Comparison of ENCODE assay signal across 28 cellular contexts in genomic region chr7:114589436-114589835, GRCh38.
A peak's percentile ranks its signal among the peaks of the same experiment; 100 is the strongest.
DNase-seq lines count a peak whose midpoint lies in the region; ATAC-seq and TF ChIP-seq lines count a peak whose summit lies in the region.
"Had no signal": no experiment of that assay in that cellular context is flagged by ENCODE, and none has a peak within 500 bp of the region (broad histone marks: within the 10 kb centered on the region; RNA-seq: fewer than 3 reads in every experiment).

No MANE protein-coding gene starts in this region.

- H2AK5ac ChIP-seq in neuronal stem cell (ENCODE audit: low read depth, low read length): no peak overlapping the region

- no peaks in the 10 kb centered on the region for H3K27me3 Mint-ChIP-seq in glutamatergic neuron (ENCODE audit: unreplicated experiment)

- H3K36me3 Mint-ChIP-seq in glutamatergic neuron (ENCODE audit: unreplicated experiment): no peaks in the 10 kb centered on the region
- H3K36me3 Mint-ChIP-seq: CD14-positive monocyte; CD8-positive, alpha-beta memory T cell had no signal

- no peak overlapping the region for H3K14ac ChIP-seq in neuronal stem cell (ENCODE audit: low read length)

- H3K4me3 ChIP-seq in neuronal stem cell (ENCODE audit: low read length in 2 of 2): no peak overlapping the region
- H3K4me3 ChIP-seq: GM23248 had no signal

- peak overlapping the region; percentile 60 for H3K27ac Mint-ChIP-seq in glutamatergic neuron (ENCODE audit: unreplicated experiment)
- H3K27ac Mint-ChIP-seq: CD14-positive monocyte; CD8-positive, alpha-beta memory T cell had no signal

- peaks cover 26% of the 10 kb centered on the region for H3K4me1 Mint-ChIP-seq in glutamatergic neuron (ENCODE audit: low read depth, unreplicated experiment)
- H3K4me1 Mint-ChIP-seq: CD14-positive monocyte; CD8-positive, alpha-beta memory T cell had no signal

- TF ChIP-seq CTCF in glutamatergic neuron (IDR thresholded peaks at IDR 0.05; ENCODE audit: partially characterized antibody, unreplicated experiment): no peak

- H2BK12ac ChIP-seq in neuronal stem cell (ENCODE audit: low read length): no peak overlapping the region

- no peak overlapping the region for H3K4me2 ChIP-seq in neuronal stem cell (ENCODE audit: insufficient read depth, low read length, poor library complexity, severe bottlenecking)

- no peak for ATAC-seq in GM18498 (IDR thresholded peaks at IDR 0.05; ENCODE audit: unreplicated experiment)
- no peak for ATAC-seq in Right ventricle myocardium inferior
- ATAC-seq: Panc1, SK-N-SH treated with all-trans-retinoic acid at 6 μM for 48 hours had no signal

- no peak overlapping the region for H3K9ac ChIP-seq in neuronal stem cell (ENCODE audit: low read depth, low read length, poor library complexity)
- H3K9ac ChIP-seq: GM23248 had no signal

- H2AFZ ChIP-seq in neuronal stem cell (ENCODE audit: low read length): no peak overlapping the region
- H2AFZ ChIP-seq: GM23248 had no signal

- no peaks in the 10 kb centered on the region for H3K9me3 ChIP-seq in neuronal stem cell (replicated peaks in 1 of 2; ENCODE audit: control insufficient read depth in 2 of 2, insufficient read depth in 1 of 2, low read depth in 1 of 2, low read length in 2 of 2)
- H3K9me3 ChIP-seq: BE2C had no signal

- H3K36me3 ChIP-seq in neuronal stem cell (replicated peaks in 1 of 2; ENCODE audit: control insufficient read depth in 2 of 2, insufficient read depth in 2 of 2, low read length in 2 of 2): no peaks in the 10 kb centered on the region
- H3K36me3 ChIP-seq: BE2C had no signal

- no peaks in the 10 kb centered on the region for H3K79me1 ChIP-seq in neuronal stem cell (ENCODE audit: low read depth, low read length)

- H3K23ac ChIP-seq in neuronal stem cell (ENCODE audit: low read depth, low read length, poor library complexity): no peak overlapping the region

- DNase-seq in DMS 273 (lab: John Stamatoyannopoulos, UW; ENCODE audit: unreplicated experiment) (peak; percentile 25), DMS 273 treated with DMSO at 0.1 percent for 48 hours (lab: John Stamatoyannopoulos, UW) (no peak), SK-MEL-5 (ENCODE audit: low read depth, low spot score) (peak; percentile 17), glutamatergic neuron (no peak), neuronal stem cell (ENCODE audit: low spot score) (peak; percentile 15), Right ventricle myocardium inferior (ENCODE audit: missing footprints) (no peak), A172 (ENCODE audit: low spot score) (no peak)
- DNase-seq: ACHN; BE2C; CD8-positive, alpha-beta memory T cell; DMS153; DND-41; GM23248; HCEC 1CT; NCI-H1048; NCI-H1694; NCI-H2029 treated with DMSO at 0.1 percent for 48 hours; NCI-H2171; NCI-H226; NCI-H510A; NCI-H82; SIG-M5 had no signal

- H4K91ac ChIP-seq in neuronal stem cell (ENCODE audit: low read depth, low read length, poor library complexity): no peak overlapping the region

- H2BK120ac ChIP-seq in neuronal stem cell (ENCODE audit: low read depth, low read length): no peak overlapping the region

- intact Hi-C loops in Right ventricle myocardium inferior (cut with DNase I): no loop called here

- no peaks in the 10 kb centered on the region for H3K27me3 ChIP-seq in neuronal stem cell (ENCODE audit: control insufficient read depth in 3 of 3, insufficient read depth in 3 of 3, low read depth in 1 of 3, low read length in 3 of 3)
- H3K27me3 ChIP-seq: BE2C had no signal

- no peak overlapping the region for H3K4ac ChIP-seq in neuronal stem cell (ENCODE audit: low read length)

- peaks cover 0 to 6% of the 10 kb centered on the region in 2 donors for H3K4me1 ChIP-seq in neuronal stem cell (ENCODE audit: control insufficient read depth in 2 of 2, insufficient read depth in 1 of 2, low read depth in 1 of 2, low read length in 2 of 2)
- H3K4me1 ChIP-seq: BE2C had no signal

- no peak overlapping the region for H2BK15ac ChIP-seq in neuronal stem cell (ENCODE audit: low read length)

- no peak overlapping the region for H3K4me3 Mint-ChIP-seq in glutamatergic neuron (ENCODE audit: unreplicated experiment)
- H3K4me3 Mint-ChIP-seq: CD14-positive monocyte; CD8-positive, alpha-beta memory T cell had no signal

- H3K27ac ChIP-seq in neuronal stem cell (replicated peaks; ENCODE audit: low read length): peak overlapping the region; percentile 54
- H3K27ac ChIP-seq: 22Rv1, GM23248, HL-60 had no signal

- no peak overlapping the region for H2BK5ac ChIP-seq in neuronal stem cell (ENCODE audit: low read length)

- no peak overlapping the region for H4K8ac ChIP-seq in neuronal stem cell (ENCODE audit: low read depth, low read length)

- in situ Hi-C loops in SK-MEL-5 (cut with HindIII; ENCODE audit: low pct_unique_long_range_greater_than_20kb, low sequenced_read_pairs): no loop called here

- peaks cover 3% of the 10 kb centered on the region for H3K9me3 Mint-ChIP-seq in glutamatergic neuron (ENCODE audit: unreplicated experiment)
- H3K9me3 Mint-ChIP-seq: CD14-positive monocyte; CD8-positive, alpha-beta memory T cell had no signal

- no peak overlapping the region for H3K18ac ChIP-seq in neuronal stem cell (ENCODE audit: low read length)

Comparison
In these comparisons a context has a peak if more than half of its experiments do, and no peak if none do; other contexts are left out.
1. DNase-seq: peak in DMS 273 (single experiment), SK-MEL-5 (single experiment) and neuronal stem cell (single experiment); none in DMS 273 treated with DMSO at 0.1 percent for 48 hours (single experiment), glutamatergic neuron (single experiment), Right ventricle myocardium inferior (single experiment) and A172 (single experiment).